In the genomic region with DNA sequence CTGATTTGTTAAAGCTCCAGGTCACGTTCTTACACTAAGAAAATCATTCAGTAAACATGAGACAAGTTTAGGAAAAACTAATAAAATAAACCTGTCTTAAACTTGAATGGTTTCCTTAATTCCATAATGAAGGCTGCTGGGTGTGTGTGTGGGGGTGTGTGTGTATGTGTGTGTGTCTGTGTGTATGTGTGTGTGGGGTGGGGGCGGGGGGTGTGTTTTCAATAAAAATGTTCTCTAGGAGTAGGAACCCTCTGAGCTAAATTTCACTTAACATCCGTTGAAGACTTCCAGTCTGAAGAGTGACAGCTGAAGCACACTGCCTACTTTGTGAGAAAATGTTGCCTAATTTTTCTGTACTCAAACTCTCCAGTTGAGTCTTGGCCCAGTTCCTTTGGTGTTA, we compare ENCODE assay signal across 1 cellular context.
TF ChIP-seq lines count a peak whose summit lies in the region.

No MANE protein-coding gene starts in this region.

TF ChIP-seq in WTC11, 78 proteins besides CTCF, POLR2A, EP300 and RAD21 (continued from another document):
- TF ChIP-seq, protein P1, sequence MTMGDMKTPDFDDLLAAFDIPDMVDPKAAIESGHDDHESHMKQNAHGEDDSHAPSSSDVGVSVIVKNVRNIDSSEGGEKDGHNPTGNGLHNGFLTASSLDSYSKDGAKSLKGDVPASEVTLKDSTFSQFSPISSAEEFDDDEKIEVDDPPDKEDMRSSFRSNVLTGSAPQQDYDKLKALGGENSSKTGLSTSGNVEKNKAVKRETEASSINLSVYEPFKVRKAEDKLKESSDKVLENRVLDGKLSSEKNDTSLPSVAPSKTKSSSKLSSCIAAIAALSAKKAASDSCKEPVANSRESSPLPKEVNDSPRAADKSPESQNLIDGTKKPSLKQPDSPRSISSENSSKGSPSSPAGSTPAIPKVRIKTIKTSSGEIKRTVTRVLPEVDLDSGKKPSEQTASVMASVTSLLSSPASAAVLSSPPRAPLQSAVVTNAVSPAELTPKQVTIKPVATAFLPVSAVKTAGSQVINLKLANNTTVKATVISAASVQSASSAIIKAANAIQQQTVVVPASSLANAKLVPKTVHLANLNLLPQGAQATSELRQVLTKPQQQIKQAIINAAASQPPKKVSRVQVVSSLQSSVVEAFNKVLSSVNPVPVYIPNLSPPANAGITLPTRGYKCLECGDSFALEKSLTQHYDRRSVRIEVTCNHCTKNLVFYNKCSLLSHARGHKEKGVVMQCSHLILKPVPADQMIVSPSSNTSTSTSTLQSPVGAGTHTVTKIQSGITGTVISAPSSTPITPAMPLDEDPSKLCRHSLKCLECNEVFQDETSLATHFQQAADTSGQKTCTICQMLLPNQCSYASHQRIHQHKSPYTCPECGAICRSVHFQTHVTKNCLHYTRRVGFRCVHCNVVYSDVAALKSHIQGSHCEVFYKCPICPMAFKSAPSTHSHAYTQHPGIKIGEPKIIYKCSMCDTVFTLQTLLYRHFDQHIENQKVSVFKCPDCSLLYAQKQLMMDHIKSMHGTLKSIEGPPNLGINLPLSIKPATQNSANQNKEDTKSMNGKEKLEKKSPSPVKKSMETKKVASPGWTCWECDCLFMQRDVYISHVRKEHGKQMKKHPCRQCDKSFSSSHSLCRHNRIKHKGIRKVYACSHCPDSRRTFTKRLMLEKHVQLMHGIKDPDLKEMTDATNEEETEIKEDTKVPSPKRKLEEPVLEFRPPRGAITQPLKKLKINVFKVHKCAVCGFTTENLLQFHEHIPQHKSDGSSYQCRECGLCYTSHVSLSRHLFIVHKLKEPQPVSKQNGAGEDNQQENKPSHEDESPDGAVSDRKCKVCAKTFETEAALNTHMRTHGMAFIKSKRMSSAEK (CRISPR knock-in tag; IDR thresholded peaks at IDR 0.05; ENCODE audit: borderline replicate concordance), result no peak
- TF ChIP-seq ZNF138 (CRISPR knock-in tag; conservative IDR thresholded peaks at IDR 0.05), result no peak
- TF ChIP-seq, protein P2, sequence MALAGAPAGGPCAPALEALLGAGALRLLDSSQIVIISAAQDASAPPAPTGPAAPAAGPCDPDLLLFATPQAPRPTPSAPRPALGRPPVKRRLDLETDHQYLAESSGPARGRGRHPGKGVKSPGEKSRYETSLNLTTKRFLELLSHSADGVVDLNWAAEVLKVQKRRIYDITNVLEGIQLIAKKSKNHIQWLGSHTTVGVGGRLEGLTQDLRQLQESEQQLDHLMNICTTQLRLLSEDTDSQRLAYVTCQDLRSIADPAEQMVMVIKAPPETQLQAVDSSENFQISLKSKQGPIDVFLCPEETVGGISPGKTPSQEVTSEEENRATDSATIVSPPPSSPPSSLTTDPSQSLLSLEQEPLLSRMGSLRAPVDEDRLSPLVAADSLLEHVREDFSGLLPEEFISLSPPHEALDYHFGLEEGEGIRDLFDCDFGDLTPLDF (CRISPR knock-in tag; IDR thresholded peaks at IDR 0.05), result no peak
- TF ChIP-seq ATF1 (CRISPR knock-in tag; IDR thresholded peaks at IDR 0.05), result no peak
